28 cellular contexts compared by ENCODE assay signal in genomic region chr4:6502747-6503465, GRCh38. TPM values are rescaled to one million over a fixed set of nuclear protein-coding genes. Genes with fewer than 3 reads are reported as not detected.
"Had no signal": no experiment of that assay in that cellular context is flagged by ENCODE, and none has a peak within 500 bp of the region (broad histone marks: within the 10 kb centered on the region; RNA-seq: fewer than 3 reads in every experiment).

No MANE protein-coding gene starts in this region.

- H3K36me3 ChIP-seq: brain microvascular endothelial cell, cardiac muscle cell, SJCRH30 had no signal

- H3K27me3 ChIP-seq: brain microvascular endothelial cell, cardiac muscle cell had no signal

- H3K4me1 Mint-ChIP-seq: activated naive CD4-positive, alpha-beta T cell treated with anti-CD3 and anti-CD28 coated beads, Interleukin-2, amount 10 ng/mL, durations not matched to agents 7 days and 5 days; activated naive CD8-positive, alpha-beta T cell treated with anti-CD3 and anti-CD28 coated beads for 36 hours; activated T-helper 17 cell treated with anti-CD3 and anti-CD28 coated beads, Interleukin-2, amount 50 U/mL, for 72 hours had no signal

- H3K4me3 ChIP-seq: cardiac muscle cell, K562, SJCRH30 had no signal

- H3K36me3 Mint-ChIP-seq: activated naive CD4-positive, alpha-beta T cell treated with anti-CD3 and anti-CD28 coated beads, Interleukin-2, amount 10 ng/mL, durations not matched to agents 7 days and 5 days; activated naive CD8-positive, alpha-beta T cell treated with anti-CD3 and anti-CD28 coated beads for 36 hours had no signal

- H3K4me1 ChIP-seq: SJCRH30 had no signal

- H3K9me2 ChIP-seq: SK-N-SH had no signal

- H3K4me3 Mint-ChIP-seq: activated naive CD4-positive, alpha-beta T cell treated with anti-CD3 and anti-CD28 coated beads, Interleukin-2, amount 10 ng/mL, durations not matched to agents 7 days and 5 days; activated naive CD8-positive, alpha-beta T cell treated with anti-CD3 and anti-CD28 coated beads for 36 hours; activated T-helper 17 cell treated with anti-CD3 and anti-CD28 coated beads, Interleukin-2, amount 50 U/mL, for 72 hours had no signal

- H3K9ac ChIP-seq: SK-N-SH had no signal

- H3K27ac ChIP-seq: brain microvascular endothelial cell, cardiac muscle cell, SJCRH30, VCaP had no signal

- H3K27ac Mint-ChIP-seq: activated naive CD4-positive, alpha-beta T cell treated with anti-CD3 and anti-CD28 coated beads, Interleukin-2, amount 10 ng/mL, durations not matched to agents 7 days and 5 days; activated naive CD8-positive, alpha-beta T cell treated with anti-CD3 and anti-CD28 coated beads for 36 hours; activated T-helper 17 cell treated with anti-CD3 and anti-CD28 coated beads, Interleukin-2, amount 50 U/mL, for 72 hours had no signal

- DNase-seq: activated CD4-positive, alpha-beta T cell treated with anti-CD3 and anti-CD28 coated beads, Interleukin-2, amount 50 U/mL, for 48 hours; activated CD4-positive, CD25-positive, alpha-beta regulatory T cell; activated gamma-delta T cell treated with Interleukin-2 at 50 U/mL for 16 hours; activated naive CD4-positive, alpha-beta T cell treated with anti-CD3 and anti-CD28 coated beads, Interleukin-2, amount 10 ng/mL, durations not matched to agents 7 days and 5 days; activated naive CD8-positive, alpha-beta T cell treated with anti-CD3 and anti-CD28 coated beads for 36 hours; activated T-cell treated with anti-CD3 and anti-CD28 coated beads for 4 hours; activated T-cell treated with anti-CD3 and anti-CD28 coated beads, Interleukin-2, amount 50 U/mL, for 48 hours; brain microvascular endothelial cell; Kasumi-1; NCI-H1105 treated with DMSO at 0.1 percent for 48 hours; NCI-H1436 treated with DMSO at 0.1 percent for 48 hours; NCI-H187; NCI-H2081; NCI-H510A treated with DMSO at 0.1 percent for 48 hours; NCI-H69; NK-92 treated with Interleukin-12 subunit alpha and Interleukin-12 subunit beta, amount 100 ng/mL, for 24 hours; OCI-M1; RPMI8226; SJCRH30; SK-N-SH; T-helper 1 cell had no signal

- ATAC-seq: activated T-helper 17 cell treated with anti-CD3 and anti-CD28 coated beads, Interleukin-2, amount 50 U/mL, for 72 hours; K562; Panc1; Right ventricle myocardium inferior had no signal

- FAIRE-seq: K562 had no signal

- H3K4me2 ChIP-seq: SK-N-SH had no signal

RNA-seq across cellular contexts. Expression of gene PPP2R2C, which starts 30.5 kb away (rescaled TPM):
- total RNA-seq: activated naive CD8-positive, alpha-beta T cell treated with anti-CD3 and anti-CD28 coated beads for 36 hours; activated T-helper 17 cell treated with anti-CD3 and anti-CD28 coated beads, Interleukin-2, amount 50 U/mL, for 72 hours; cardiac muscle cell; SJCRH30; T-helper 2 cell treated with Interferon-gamma antibody and Interleukin-4, amounts not matched to agents 100 ng/mL and 5 ng/mL, for 36 hours had no signal
- polyA plus RNA-seq: cardiac muscle cell had no signal
